In genomic region chr2:74503506-74504475, GRCh38 we compare ENCODE assay signal across 1 cellular context.
TF ChIP-seq lines count a peak whose summit lies in the region.

No MANE protein-coding gene starts in this region.

TF ChIP-seq in IMR-90, 13 proteins besides CTCF, POLR2A, EP300 and RAD21:
- TF ChIP-seq MAZ (IDR thresholded peaks at IDR 0.05; ENCODE audit: borderline replicate concordance, low read depth, low read length) = no peak
- no peak for TF ChIP-seq FOS (IDR thresholded peaks at IDR 0.05; ENCODE audit: low read depth, low read length)
- no peak for TF ChIP-seq MAFK (IDR thresholded peaks at IDR 0.05; ENCODE audit: low read depth, low read length)
- TF ChIP-seq CHD1 (IDR thresholded peaks at IDR 0.05; ENCODE audit: low read depth, low read length) = no peak
- no peak for TF ChIP-seq USF2 (IDR thresholded peaks at IDR 0.05; ENCODE audit: low read depth, low read length)
- no peak for TF ChIP-seq MXI1 (IDR thresholded peaks at IDR 0.05; ENCODE audit: borderline replicate concordance, low read depth, low read length)
- TF ChIP-seq NFE2L2 (IDR thresholded peaks at IDR 0.05; ENCODE audit: low read depth, low read length) = no peak
- no peak for TF ChIP-seq SMC3 (IDR thresholded peaks at IDR 0.05; ENCODE audit: low read depth, low read length)
- no peak for TF ChIP-seq RFX5 (IDR thresholded peaks at IDR 0.05; ENCODE audit: low read depth, low read length)
- TF ChIP-seq BHLHE40 (IDR thresholded peaks at IDR 0.05; ENCODE audit: low read depth, low read length) = no peak
- no peak for TF ChIP-seq CEBPB (IDR thresholded peaks at IDR 0.05; ENCODE audit: low read depth, low read length)
- no peak for TF ChIP-seq RCOR1 (IDR thresholded peaks at IDR 0.05; ENCODE audit: insufficient replicate concordance, low read length)
- no peak for TF ChIP-seq ELK1 (IDR thresholded peaks at IDR 0.05; ENCODE audit: borderline replicate concordance, low read depth, low read length)
TF ChIP-seq in IMR-90: peak in this region for 0.
